20 cellular contexts compared by ENCODE assay signal in genomic region chr5:159802661-159803060, GRCh38.
"Had no signal": no experiment of that assay in that cellular context is flagged by ENCODE, and none has a peak within 500 bp of the region (broad histone marks: within the 10 kb centered on the region; RNA-seq: fewer than 3 reads in every experiment).

No MANE protein-coding gene starts in this region.

- H3K4me1 Mint-ChIP-seq: activated CD4-positive, alpha-beta memory T cell treated with anti-CD3 and anti-CD28 coated beads, Interleukin-2, amount 10 ng/mL, durations not matched to agents 7 days and 5 days; activated naive CD8-positive, alpha-beta T cell treated with anti-CD3 and anti-CD28 coated beads for 36 hours; activated T-helper 17 cell treated with anti-CD3 and anti-CD28 coated beads, Interleukin-2, amount 50 U/mL, for 72 hours; immature natural killer cell; neural progenitor cell had no signal

- ATAC-seq: activated T-helper 17 cell treated with anti-CD3 and anti-CD28 coated beads, Interleukin-2, amount 50 U/mL, for 72 hours; naive thymus-derived CD4-positive, alpha-beta T cell had no signal

- H3K27ac Mint-ChIP-seq: activated CD4-positive, alpha-beta memory T cell treated with anti-CD3 and anti-CD28 coated beads, Interleukin-2, amount 10 ng/mL, durations not matched to agents 7 days and 5 days; activated naive CD8-positive, alpha-beta T cell treated with anti-CD3 and anti-CD28 coated beads for 36 hours; activated T-helper 17 cell treated with anti-CD3 and anti-CD28 coated beads, Interleukin-2, amount 50 U/mL, for 72 hours; dendritic cell treated with granulocyte-macrophage colony-stimulating factor and Interleukin-4, amounts not matched to agents 40 ng/mL and 50 ng/mL, for 4 days; immature natural killer cell; naive thymus-derived CD4-positive, alpha-beta T cell; neural progenitor cell had no signal

- H3K9me3 Mint-ChIP-seq: activated CD4-positive, alpha-beta memory T cell treated with anti-CD3 and anti-CD28 coated beads, Interleukin-2, amount 10 ng/mL, durations not matched to agents 7 days and 5 days; activated T-helper 17 cell treated with anti-CD3 and anti-CD28 coated beads, Interleukin-2, amount 50 U/mL, for 72 hours; dendritic cell treated with granulocyte-macrophage colony-stimulating factor and Interleukin-4, amounts not matched to agents 40 ng/mL and 50 ng/mL, for 4 days had no signal

- DNase-seq: activated CD4-positive, alpha-beta memory T cell treated with anti-CD3 and anti-CD28 coated beads, Interleukin-2, amount 10 ng/mL, durations not matched to agents 7 days and 5 days; activated CD4-positive, alpha-beta T cell treated with anti-CD3 and anti-CD28 coated beads for 48 hours; activated CD4-positive, CD25-positive, alpha-beta regulatory T cell; activated naive CD4-positive, alpha-beta T cell; activated naive CD8-positive, alpha-beta T cell treated with anti-CD3 and anti-CD28 coated beads for 36 hours; activated T-cell treated with anti-CD3 and anti-CD28 coated beads, Interleukin-2, amount 50 U/mL, for 1 hour; amniotic stem cell; effector memory CD4-positive, alpha-beta T cell; esophagus squamous epithelium; immature natural killer cell; mesendoderm; naive thymus-derived CD4-positive, alpha-beta T cell; stimulated activated CD4-positive, alpha-beta T cell treated with anti-CD3 and anti-CD28 coated beads, Interleukin-12 subunit alpha, Interleukin-12 subunit beta, amount 100 ng/mL, for 4 hours; stimulated activated CD4-positive, alpha-beta T cell treated with anti-CD3 and anti-CD28 coated beads, Interleukin-1b, Interleukin-23, amount 100 ng/mL, for 48 hours; stimulated activated CD8-positive, alpha-beta memory T cell treated with anti-CD3 and anti-CD28 coated beads, Interleukin-4, amount 100 ng/mL, for 48 hours; stimulated activated naive CD4-positive, alpha-beta T cell treated with Interleukin-2 at 50 U/mL for 16 hours; tibial artery had no signal

- H3K36me3 Mint-ChIP-seq: immature natural killer cell; naive thymus-derived CD4-positive, alpha-beta T cell; neural progenitor cell had no signal

- H3K4me3 Mint-ChIP-seq: activated CD4-positive, alpha-beta memory T cell treated with anti-CD3 and anti-CD28 coated beads, Interleukin-2, amount 10 ng/mL, durations not matched to agents 7 days and 5 days; activated naive CD8-positive, alpha-beta T cell treated with anti-CD3 and anti-CD28 coated beads for 36 hours; activated T-helper 17 cell treated with anti-CD3 and anti-CD28 coated beads, Interleukin-2, amount 50 U/mL, for 72 hours; dendritic cell treated with granulocyte-macrophage colony-stimulating factor and Interleukin-4, amounts not matched to agents 40 ng/mL and 50 ng/mL, for 4 days; immature natural killer cell; naive thymus-derived CD4-positive, alpha-beta T cell; neural progenitor cell had no signal
